ENCODE assay signal across 16 cellular contexts in genomic region chr16:30554933-30555847, GRCh38. TPM values are rescaled to one million over a fixed set of nuclear protein-coding genes. Genes with fewer than 3 reads are reported as not detected.
A peak's percentile ranks its signal among the peaks of the same experiment; 100 is the strongest.
DNase-seq lines count a peak whose midpoint lies in the region; ATAC-seq and TF ChIP-seq lines count a peak whose summit lies in the region.
"Had no signal": no experiment of that assay in that cellular context is flagged by ENCODE, and none has a peak within 500 bp of the region (broad histone marks: within the 10 kb centered on the region; RNA-seq: fewer than 3 reads in every experiment).

No MANE protein-coding gene starts in this region.

- intact Hi-C loops in gastrocnemius medialis (cut with DNase I; ENCODE audit: low total_unique reads), result loop anchor here (10.0 kb wide), 1 partner anchor 70 kb away; no protein-coding TSS in a partner anchor

- H3K4me3 Mint-ChIP-seq in activated naive CD4-positive, alpha-beta T cell treated with anti-CD3 and anti-CD28 coated beads, Interleukin-2, amount 10 ng/mL, durations not matched to agents 7 days and 5 days, result peak overlapping the region; percentile 26
- no peak overlapping the region for H3K4me3 Mint-ChIP-seq in chondrocyte (ENCODE audit: unreplicated experiment)

- H3K27me3 ChIP-seq in gastrocnemius medialis, result no peaks in the 10 kb centered on the region
- H3K27me3 ChIP-seq in brain microvascular endothelial cell (replicated peaks), result no peaks in the 10 kb centered on the region

- no peaks in the 10 kb centered on the region for H3K27me3 Mint-ChIP-seq in activated naive CD4-positive, alpha-beta T cell treated with anti-CD3 and anti-CD28 coated beads, Interleukin-2, amount 10 ng/mL, durations not matched to agents 7 days and 5 days
- no peaks in the 10 kb centered on the region for H3K27me3 Mint-ChIP-seq in chondrocyte (ENCODE audit: low read depth)

- H3K4me3 ChIP-seq in gastrocnemius medialis (no peak overlapping the region), brain microvascular endothelial cell (ENCODE audit: low read depth, low read length) (no peak overlapping the region)
- H3K4me3 ChIP-seq: A549, GM12878 had no signal

- H3K36me3 ChIP-seq in gastrocnemius medialis, result peaks cover 0 to 14% of the 10 kb centered on the region in 2 donors
- peaks cover 7% of the 10 kb centered on the region for H3K36me3 ChIP-seq in brain microvascular endothelial cell (replicated peaks)

- no peak overlapping the region for H3K27ac Mint-ChIP-seq in activated naive CD4-positive, alpha-beta T cell treated with anti-CD3 and anti-CD28 coated beads, Interleukin-2, amount 10 ng/mL, durations not matched to agents 7 days and 5 days
- no peak overlapping the region for H3K27ac Mint-ChIP-seq in activated naive CD4-positive, alpha-beta T cell treated with anti-CD3 and anti-CD28 coated beads, Interleukin-2, amount 50 U/mL, for 72 hours
- no peak overlapping the region for H3K27ac Mint-ChIP-seq in chondrocyte (ENCODE audit: unreplicated experiment)

- DNase-seq in activated naive CD4-positive, alpha-beta T cell treated with anti-CD3 and anti-CD28 coated beads, Interleukin-2, amount 10 ng/mL, durations not matched to agents 7 days and 5 days, result no peak
- no peak for DNase-seq in activated naive CD4-positive, alpha-beta T cell treated with anti-CD3 and anti-CD28 coated beads, Interleukin-2, amount 50 U/mL, for 72 hours (ENCODE audit: low spot score in 2 of 2)
- peak; percentile 87 for DNase-seq in chondrocyte (ENCODE audit: low spot score)
- no peak for DNase-seq in gastrocnemius medialis
- no peak for DNase-seq in brain microvascular endothelial cell
- DNase-seq in NCI-H187 (lab: John Stamatoyannopoulos, UW), result no peak
- DNase-seq: DMS79, MV-4-11, NCI-H1417 treated with DMSO at 0.1 percent for 48 hours, NCI-H2029 treated with DMSO at 0.1 percent for 48 hours, NCI-H510A, Right ventricle myocardium superior had no signal

- H3K27ac ChIP-seq in gastrocnemius medialis (peak overlapping the region in 3 of 4 donors; percentile 98 to 99 (median 99)), brain microvascular endothelial cell (no peak overlapping the region)
- H3K27ac ChIP-seq: A549 had no signal

- TF ChIP-seq POLR2A in gastrocnemius medialis (IDR thresholded peaks at IDR 0.05), result no peak

- H3K4me1 ChIP-seq in gastrocnemius medialis, result peaks cover 28 to 29% of the 10 kb centered on the region in 2 donors

- no peaks in the 10 kb centered on the region for H3K9me3 ChIP-seq in gastrocnemius medialis
- H3K9me3 ChIP-seq: A549 had no signal

- in situ Hi-C loops in gastrocnemius medialis (cut with MboI; ENCODE audit: low sequenced_read_pairs in 4 of 4) (no loop called here), brain microvascular endothelial cell (cut with HindIII; ENCODE audit: low pct_ligation_motif_present, low sequenced_read_pairs) (no loop called here)

- TF ChIP-seq CTCF in chondrocyte (IDR thresholded peaks at IDR 0.05), result no peak
- no peak for TF ChIP-seq CTCF in gastrocnemius medialis (IDR thresholded peaks at IDR 0.05 in 4 of 5, conservative IDR thresholded peaks at IDR 0.05 in 1 of 5)
- TF ChIP-seq CTCF in brain microvascular endothelial cell (IDR thresholded peaks at IDR 0.05; ENCODE audit: low read depth, low read length, missing control alignments), result no peak

- no peak for ATAC-seq in activated naive CD4-positive, alpha-beta T cell treated with anti-CD3 and anti-CD28 coated beads, Interleukin-2, amount 50 U/mL, for 72 hours
- no peak for ATAC-seq in gastrocnemius medialis
- ATAC-seq: A549, GM12878, Panc1 had no signal

- H3K4me1 Mint-ChIP-seq in activated naive CD4-positive, alpha-beta T cell treated with anti-CD3 and anti-CD28 coated beads, Interleukin-2, amount 10 ng/mL, durations not matched to agents 7 days and 5 days, result peaks cover 70% of the 10 kb centered on the region
- peaks cover 17% of the 10 kb centered on the region for H3K4me1 Mint-ChIP-seq in chondrocyte (ENCODE audit: low read depth)

- CTCF ChIA-PET in activated naive CD4-positive, alpha-beta T cell treated with anti-CD3 and anti-CD28 coated beads, Interleukin-2, amount 10 ng/mL, durations not matched to agents 7 days and 5 days (lab: Charles Lee), result interaction anchor here (1.3 to 4.1 kb wide), 3 partner anchors 10 to 20 kb away, joined by 4 to 42 read pairs (median 28); partner anchors contain the start of gene ZNF747

- no peaks in the 10 kb centered on the region for H3K9me3 Mint-ChIP-seq in activated naive CD4-positive, alpha-beta T cell treated with anti-CD3 and anti-CD28 coated beads, Interleukin-2, amount 10 ng/mL, durations not matched to agents 7 days and 5 days
- no peaks in the 10 kb centered on the region for H3K9me3 Mint-ChIP-seq in activated naive CD4-positive, alpha-beta T cell treated with anti-CD3 and anti-CD28 coated beads, Interleukin-2, amount 50 U/mL, for 72 hours
- no peaks in the 10 kb centered on the region for H3K9me3 Mint-ChIP-seq in chondrocyte (ENCODE audit: low read depth)

- peaks cover 34% of the 10 kb centered on the region for H3K36me3 Mint-ChIP-seq in activated naive CD4-positive, alpha-beta T cell treated with anti-CD3 and anti-CD28 coated beads, Interleukin-2, amount 10 ng/mL, durations not matched to agents 7 days and 5 days
- H3K36me3 Mint-ChIP-seq in activated naive CD4-positive, alpha-beta T cell treated with anti-CD3 and anti-CD28 coated beads, Interleukin-2, amount 50 U/mL, for 72 hours, result peaks cover 10 to 23% of the 10 kb centered on the region in 2 donors
- H3K36me3 Mint-ChIP-seq in chondrocyte (ENCODE audit: low read depth), result peaks cover 12% of the 10 kb centered on the region

RNA-seq across cellular contexts. Expression of gene ZNF764, which starts 3.0 kb away (rescaled TPM):
- 10 to 100 TPM; 11.1 to 11.6 TPM for total RNA-seq in activated naive CD4-positive, alpha-beta T cell treated with anti-CD3 and anti-CD28 coated beads, Interleukin-2, amount 50 U/mL, for 72 hours
- total RNA-seq in chondrocyte (8.3 to 11.1 TPM (median 8.6 TPM) in 3 replicates), gastrocnemius medialis (1 to 10 TPM; 3.7 to 5.5 (median 4.9) TPM)

RNA-seq across cellular contexts. Expression of gene ZNF688, which starts 16.3 kb away (rescaled TPM):
- total RNA-seq in activated naive CD4-positive, alpha-beta T cell treated with anti-CD3 and anti-CD28 coated beads, Interleukin-2, amount 50 U/mL, for 72 hours, result 1 to 10 TPM; 7.2 TPM
- total RNA-seq in chondrocyte, result 11.7 to 15.0 TPM (median 13.7 TPM) in 3 replicates
- 10 to 100 TPM; 11.0 to 38.2 (median 18.5) TPM for total RNA-seq in gastrocnemius medialis

RNA-seq across cellular contexts. Expression of gene ZNF747, which starts 20.5 kb away (rescaled TPM):
- 1 to 10 TPM; 4.5 to 8.2 TPM for total RNA-seq in activated naive CD4-positive, alpha-beta T cell treated with anti-CD3 and anti-CD28 coated beads, Interleukin-2, amount 50 U/mL, for 72 hours
- 3.5 to 6.7 TPM (median 6.7 TPM) in 3 replicates for total RNA-seq in chondrocyte
- total RNA-seq in gastrocnemius medialis, result 10 to 100 TPM in 3 of 4 donors, 1 to 10 TPM in 1; 8.6 to 17.5 (median 13.1) TPM
- total RNA-seq: G401 had no signal

RNA-seq across cellular contexts. Expression of gene ZNF768, which starts 28.8 kb away (rescaled TPM):
- total RNA-seq in activated naive CD4-positive, alpha-beta T cell treated with anti-CD3 and anti-CD28 coated beads, Interleukin-2, amount 50 U/mL, for 72 hours, result 1 to 10 TPM; 2.3 to 9.3 TPM
- total RNA-seq in chondrocyte, result 27.6 to 30.0 TPM (median 28.6 TPM) in 3 replicates
- total RNA-seq in gastrocnemius medialis, result 100 to 1,000 TPM in 1 of 4 donors, 10 to 100 TPM in 3; 39.8 to 118 (median 69.8) TPM

RNA-seq across cellular contexts. Expression of gene ZNF785, which starts 30.3 kb away (rescaled TPM):
- total RNA-seq in activated naive CD4-positive, alpha-beta T cell treated with anti-CD3 and anti-CD28 coated beads, Interleukin-2, amount 50 U/mL, for 72 hours, result 10 to 100 TPM; 10.8 to 22.1 TPM
- total RNA-seq in chondrocyte (17.0 to 20.2 TPM (median 17.7 TPM) in 3 replicates), gastrocnemius medialis (1 to 10 TPM in 2 of 4 donors, under 1 TPM in 2; 0.70 to 3.2 (median 1.0) TPM)
- total RNA-seq: G401 had no signal
